Comparison of ENCODE assay signal across 1 cellular context in the genomic region with DNA sequence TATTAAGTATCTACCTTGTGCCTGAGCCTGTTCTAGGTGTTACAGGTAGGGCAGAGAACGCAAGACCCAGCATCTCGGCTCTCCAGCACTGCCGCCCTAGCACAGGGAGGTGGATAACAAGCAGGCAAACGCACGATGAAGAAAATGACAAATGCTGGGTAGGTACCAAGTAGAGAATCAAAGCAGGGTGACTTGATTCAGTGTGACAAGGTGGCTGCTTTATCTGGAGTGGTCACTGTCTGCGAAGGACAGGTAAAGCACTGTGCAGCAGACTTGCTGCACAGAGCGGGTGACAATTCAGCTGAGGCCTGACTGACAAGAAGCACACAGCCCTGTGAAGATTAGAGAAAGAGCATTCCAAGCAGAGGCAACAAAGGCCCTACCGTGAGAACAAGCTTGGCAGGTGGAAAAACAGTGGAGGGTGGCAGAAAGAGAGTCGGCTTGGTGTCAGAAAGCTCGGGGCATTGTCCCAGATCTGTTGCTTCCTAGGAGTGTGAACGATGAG.
TF ChIP-seq lines count a peak whose summit lies in the region.

No MANE protein-coding gene starts in this region.

TF ChIP-seq in GM12878, 131 proteins besides CTCF, POLR2A, EP300 and RAD21:
- TF ChIP-seq SMARCA5 (IDR thresholded peaks at IDR 0.05), result no peak
- TF ChIP-seq, protein P1, sequence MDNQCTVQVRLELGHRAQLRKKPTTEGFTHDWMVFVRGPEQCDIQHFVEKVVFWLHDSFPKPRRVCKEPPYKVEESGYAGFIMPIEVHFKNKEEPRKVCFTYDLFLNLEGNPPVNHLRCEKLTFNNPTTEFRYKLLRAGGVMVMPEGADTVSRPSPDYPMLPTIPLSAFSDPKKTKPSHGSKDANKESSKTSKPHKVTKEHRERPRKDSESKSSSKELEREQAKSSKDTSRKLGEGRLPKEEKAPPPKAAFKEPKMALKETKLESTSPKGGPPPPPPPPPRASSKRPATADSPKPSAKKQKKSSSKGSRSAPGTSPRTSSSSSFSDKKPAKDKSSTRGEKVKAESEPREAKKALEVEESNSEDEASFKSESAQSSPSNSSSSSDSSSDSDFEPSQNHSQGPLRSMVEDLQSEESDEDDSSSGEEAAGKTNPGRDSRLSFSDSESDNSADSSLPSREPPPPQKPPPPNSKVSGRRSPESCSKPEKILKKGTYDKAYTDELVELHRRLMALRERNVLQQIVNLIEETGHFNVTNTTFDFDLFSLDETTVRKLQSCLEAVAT (IDR thresholded peaks at IDR 0.05), result 0 out of 2 replicates have a peak, but pooled peaks have one; percentile 51
